ENCODE assay signal across 10 cellular contexts in genomic region chr3:182914341-182914740, GRCh38.
A peak's percentile ranks its signal among the peaks of the same experiment; 100 is the strongest.
DNase-seq lines count a peak whose midpoint lies in the region; ATAC-seq and TF ChIP-seq lines count a peak whose summit lies in the region.
"Had no signal": no experiment of that assay in that cellular context is flagged by ENCODE, and none has a peak within 500 bp of the region (broad histone marks: within the 10 kb centered on the region; RNA-seq: fewer than 3 reads in every experiment).

No MANE protein-coding gene starts in this region.

- ATAC-seq in CD8-positive, alpha-beta T cell, result peak; percentile 4
- ATAC-seq in GM19043 (IDR thresholded peaks at IDR 0.05; ENCODE audit: low read depth, unreplicated experiment) (peak; percentile 52), HG02938 (IDR thresholded peaks at IDR 0.05; ENCODE audit: unreplicated experiment) (peak; percentile 39), T-cell (replicated peaks in 1 of 4) (peak in 1 of 4 experiments; percentile 31), upper lobe of right lung (no peak)

- POLR2A ChIA-PET in CD8-positive, alpha-beta T cell (lab: Charles Lee), result interaction anchor here (1.3 kb wide), 1 partner anchor 10 kb away, joined by 3 read pairs; no protein-coding TSS in a partner anchor
- POLR2A ChIA-PET in T-cell (lab: Charles Lee), result no interaction called here

- TF ChIP-seq CTCF in CD8-positive, alpha-beta T cell (IDR thresholded peaks at IDR 0.05), result no peak
- TF ChIP-seq CTCF in upper lobe of right lung (IDR thresholded peaks at IDR 0.05), result no peak

- CTCF ChIA-PET in CD8-positive, alpha-beta T cell (lab: Charles Lee), result no interaction called here
- CTCF ChIA-PET in T-cell (lab: Charles Lee), result no interaction called here

- H3K9me3 ChIP-seq in CD8-positive, alpha-beta T cell (ENCODE audit: low read length), result no peaks in the 10 kb centered on the region
- H3K9me3 ChIP-seq in upper lobe of right lung (no peaks in the 10 kb centered on the region), SJCRH30 (replicated peaks) (no peaks in the 10 kb centered on the region)

- peaks cover 38% of the 10 kb centered on the region for H3K4me1 ChIP-seq in CD8-positive, alpha-beta T cell (ENCODE audit: insufficient read depth, low read length)
- H3K4me1 ChIP-seq in upper lobe of right lung (no peaks in the 10 kb centered on the region), SJCRH30 (no peaks in the 10 kb centered on the region)

- H3K27ac ChIP-seq in CD8-positive, alpha-beta T cell (ENCODE audit: low read depth, low read length), result no peak overlapping the region
- H3K27ac ChIP-seq in upper lobe of right lung (no peak overlapping the region), SJCRH30 (no peak overlapping the region)

- H3K36me3 Mint-ChIP-seq in CD8-positive, alpha-beta T cell, result peaks cover 12% of the 10 kb centered on the region
- peaks cover 5% of the 10 kb centered on the region for H3K36me3 Mint-ChIP-seq in T-cell

- DNase-seq in CD8-positive, alpha-beta T cell, result no peak
- DNase-seq in T-cell, result no peak
- no peak for DNase-seq in stimulated activated CD4-positive, alpha-beta T cell treated with anti-CD3 and anti-CD28 coated beads, Interleukin-4, amount 100 ng/mL, for 24 hours
- no peak for DNase-seq in upper lobe of right lung
- DNase-seq in SJCRH30, result no peak
- DNase-seq in activated CD8-positive, alpha-beta memory T cell treated with anti-CD3 and anti-CD28 coated beads, Interleukin-2, amount 50 U/mL, for 48 hours, result no peak
- DNase-seq: hypothalamus; stimulated activated CD4-positive, alpha-beta T cell treated with anti-CD3 and anti-CD28 coated beads, Interleukin-15, amount 100 ng/mL, for 24 hours had no signal

- H3K27me3 ChIP-seq in CD8-positive, alpha-beta T cell (ENCODE audit: insufficient read depth, low read length), result no peaks in the 10 kb centered on the region
- H3K27me3 ChIP-seq in upper lobe of right lung, result no peaks in the 10 kb centered on the region
- no peaks in the 10 kb centered on the region for H3K27me3 ChIP-seq in SJCRH30

- intact Hi-C loops in CD8-positive, alpha-beta T cell (cut with DNase I, micrococcal nuclease), result loop anchor here (5.0 to 10.0 kb wide), 3 partner anchors 63 to 200 kb away; no protein-coding TSS in a partner anchor
- intact Hi-C loops in upper lobe of right lung (cut with DNase I), result no loop called here

- peak overlapping the region; percentile 42 for H3K27ac Mint-ChIP-seq in CD8-positive, alpha-beta T cell
- H3K27ac Mint-ChIP-seq in T-cell, result peak overlapping the region; percentile 75 to 83

- no peaks in the 10 kb centered on the region for H3K27me3 Mint-ChIP-seq in CD8-positive, alpha-beta T cell (ENCODE audit: low read depth)
- no peaks in the 10 kb centered on the region for H3K27me3 Mint-ChIP-seq in T-cell

- no peaks in the 10 kb centered on the region for H3K36me3 ChIP-seq in CD8-positive, alpha-beta T cell (ENCODE audit: insufficient read depth, low read length)
- H3K36me3 ChIP-seq in upper lobe of right lung (peaks cover 35% of the 10 kb centered on the region), SJCRH30 (peaks cover 4% of the 10 kb centered on the region)

- H3K4me3 Mint-ChIP-seq in CD8-positive, alpha-beta T cell, result peak overlapping the region; percentile 51
- H3K4me3 Mint-ChIP-seq in T-cell, result peak overlapping the region in 1 of 3 donors; percentile 52

- no peaks in the 10 kb centered on the region for H3K9me3 Mint-ChIP-seq in CD8-positive, alpha-beta T cell
- H3K9me3 Mint-ChIP-seq in T-cell, result no peaks in the 10 kb centered on the region

- peaks cover 54% of the 10 kb centered on the region for H3K4me1 Mint-ChIP-seq in CD8-positive, alpha-beta T cell (ENCODE audit: low read depth)
- peaks cover 56 to 61% (median 60%) of the 10 kb centered on the region in 3 donors for H3K4me1 Mint-ChIP-seq in T-cell

- H3K4me3 ChIP-seq in CD8-positive, alpha-beta T cell (ENCODE audit: low read depth, low read length), result no peak overlapping the region
- H3K4me3 ChIP-seq in upper lobe of right lung, result no peak overlapping the region
- no peak overlapping the region for H3K4me3 ChIP-seq in SJCRH30
